Comparison of ENCODE assay signal across 16 cellular contexts in genomic region chr2:42217914-42218313, GRCh38.
"Had no signal": no experiment of that assay in that cellular context is flagged by ENCODE, and none has a peak within 500 bp of the region (broad histone marks: within the 10 kb centered on the region; RNA-seq: fewer than 3 reads in every experiment).

No MANE protein-coding gene starts in this region.

- H3K4me3 Mint-ChIP-seq: activated naive CD8-positive, alpha-beta T cell treated with anti-CD3 and anti-CD28 coated beads, Interleukin-2, amount 10 ng/mL, durations not matched to agents 7 days and 5 days; dendritic cell treated with granulocyte-macrophage colony-stimulating factor and Interleukin-4, amounts not matched to agents 40 ng/mL and 50 ng/mL, for 4 days; mesothelial cell of epicardium; neural crest cell; stimulated activated memory B cell treated with anti-CD40 and anti-IgM and Interleukin-4, amounts not matched to agents 10 μg/mL and 1 μg/mL and 100 μg/mL, for 72 hours had no signal

- H3K36me3 ChIP-seq: gastrocnemius medialis, lower lobe of right lung, ovary, tibial nerve, vagina had no signal

- ATAC-seq: gastrocnemius medialis; left cardiac atrium; lower lobe of right lung; stimulated activated memory B cell treated with anti-CD40 and anti-IgM and Interleukin-4, amounts not matched to agents 10 μg/mL and 1 μg/mL and 100 μg/mL, for 72 hours had no signal

- DNase-seq: activated gamma-delta T cell; activated naive CD8-positive, alpha-beta T cell treated with anti-CD3 and anti-CD28 coated beads, Interleukin-2, amount 10 ng/mL, durations not matched to agents 7 days and 5 days; anterior cingulate cortex; effector memory CD4-positive, alpha-beta T cell; gastrocnemius medialis; left cardiac atrium; lower lobe of right lung; ovary; substantia nigra; SW 1271 had no signal

- H3K4me3 ChIP-seq: gastrocnemius medialis, lower lobe of right lung, ovary, tibial nerve, vagina had no signal

- H3K9me3 Mint-ChIP-seq: activated naive CD8-positive, alpha-beta T cell treated with anti-CD3 and anti-CD28 coated beads, Interleukin-2, amount 10 ng/mL, durations not matched to agents 7 days and 5 days; dendritic cell treated with granulocyte-macrophage colony-stimulating factor and Interleukin-4, amounts not matched to agents 40 ng/mL and 50 ng/mL, for 4 days; neural crest cell; stimulated activated memory B cell treated with anti-CD40 and anti-IgM and Interleukin-4, amounts not matched to agents 10 μg/mL and 1 μg/mL and 100 μg/mL, for 72 hours had no signal

- H3K27ac ChIP-seq: gastrocnemius medialis, lower lobe of right lung, ovary, tibial nerve, vagina had no signal

- H3K9me3 ChIP-seq: gastrocnemius medialis, lower lobe of right lung, ovary, tibial nerve, vagina had no signal

- H3K27me3 Mint-ChIP-seq: activated naive CD8-positive, alpha-beta T cell treated with anti-CD3 and anti-CD28 coated beads, Interleukin-2, amount 10 ng/mL, durations not matched to agents 7 days and 5 days; dendritic cell treated with granulocyte-macrophage colony-stimulating factor and Interleukin-4, amounts not matched to agents 40 ng/mL and 50 ng/mL, for 4 days; stimulated activated memory B cell treated with anti-CD40 and anti-IgM and Interleukin-4, amounts not matched to agents 10 μg/mL and 1 μg/mL and 100 μg/mL, for 72 hours had no signal

- H3K27ac Mint-ChIP-seq: activated naive CD8-positive, alpha-beta T cell treated with anti-CD3 and anti-CD28 coated beads, Interleukin-2, amount 10 ng/mL, durations not matched to agents 7 days and 5 days; dendritic cell treated with granulocyte-macrophage colony-stimulating factor and Interleukin-4, amounts not matched to agents 40 ng/mL and 50 ng/mL, for 4 days; mesothelial cell of epicardium had no signal

- H3K27me3 ChIP-seq: gastrocnemius medialis, ovary, tibial nerve, vagina had no signal
